ENCODE assay signal across 16 cellular contexts in genomic region chr15:60784855-60785254, GRCh38.
"Had no signal": no experiment of that assay in that cellular context is flagged by ENCODE, and none has a peak within 500 bp of the region (broad histone marks: within the 10 kb centered on the region; RNA-seq: fewer than 3 reads in every experiment).

No MANE protein-coding gene starts in this region.

- H3K9ac ChIP-seq: neural progenitor cell had no signal

- H2AFZ ChIP-seq: neural progenitor cell had no signal

- H3K27me3 ChIP-seq: body of pancreas, neural progenitor cell, ovary, sigmoid colon, spleen, suprapubic skin had no signal

- H3K36me3 Mint-ChIP-seq: activated naive CD8-positive, alpha-beta T cell treated with anti-CD3 and anti-CD28 coated beads for 36 hours; naive B cell; neural progenitor cell; WTC11 had no signal

- H3K9me3 ChIP-seq: body of pancreas, ovary, sigmoid colon, spleen, suprapubic skin had no signal

- H3K27ac ChIP-seq: body of pancreas, neural progenitor cell, ovary, sigmoid colon, spleen, suprapubic skin had no signal

- H3K4me3 Mint-ChIP-seq: activated CD4-positive, alpha-beta T cell treated with anti-CD3 and anti-CD28 coated beads, Interleukin-2, amount 10 ng/mL, durations not matched to agents 7 days and 5 days; activated naive CD8-positive, alpha-beta T cell treated with anti-CD3 and anti-CD28 coated beads for 36 hours; naive B cell; neural progenitor cell; stimulated activated naive CD8-positive, alpha-beta T cell treated with anti-CD3 and anti-CD28 coated beads, Interleukin-15, Interleukin-2, amounts not matched to agents 100 ng/mL and 50 ng/mL, for 24 hours; WTC11 had no signal

- ATAC-seq: body of pancreas, esophagus mucosa, WTC11 had no signal

- H3K27ac Mint-ChIP-seq: activated CD4-positive, alpha-beta T cell treated with anti-CD3 and anti-CD28 coated beads, Interleukin-2, amount 10 ng/mL, durations not matched to agents 7 days and 5 days; activated naive CD8-positive, alpha-beta T cell treated with anti-CD3 and anti-CD28 coated beads for 36 hours; naive B cell; neural progenitor cell; stimulated activated naive CD8-positive, alpha-beta T cell treated with anti-CD3 and anti-CD28 coated beads, Interleukin-15, Interleukin-2, amounts not matched to agents 100 ng/mL and 50 ng/mL, for 24 hours had no signal

- H3K4me1 ChIP-seq: body of pancreas, neural progenitor cell, sigmoid colon had no signal

- H3K27me3 Mint-ChIP-seq: activated CD4-positive, alpha-beta T cell treated with anti-CD3 and anti-CD28 coated beads, Interleukin-2, amount 10 ng/mL, durations not matched to agents 7 days and 5 days; activated naive CD8-positive, alpha-beta T cell treated with anti-CD3 and anti-CD28 coated beads for 36 hours; stimulated activated naive CD8-positive, alpha-beta T cell treated with anti-CD3 and anti-CD28 coated beads, Interleukin-15, Interleukin-2, amounts not matched to agents 100 ng/mL and 50 ng/mL, for 24 hours had no signal

- H3K4me2 ChIP-seq: neural progenitor cell had no signal

- H3K4me3 ChIP-seq: body of pancreas, neural progenitor cell, ovary, sigmoid colon, spleen, suprapubic skin had no signal

- H3K9me3 Mint-ChIP-seq: activated CD4-positive, alpha-beta T cell treated with anti-CD3 and anti-CD28 coated beads, Interleukin-2, amount 10 ng/mL, durations not matched to agents 7 days and 5 days; activated naive CD8-positive, alpha-beta T cell treated with anti-CD3 and anti-CD28 coated beads for 36 hours; neural progenitor cell; stimulated activated naive CD8-positive, alpha-beta T cell treated with anti-CD3 and anti-CD28 coated beads, Interleukin-15, Interleukin-2, amounts not matched to agents 100 ng/mL and 50 ng/mL, for 24 hours; WTC11 had no signal

- H3K36me3 ChIP-seq: neural progenitor cell, ovary, sigmoid colon, spleen, suprapubic skin had no signal

- H3K4me1 Mint-ChIP-seq: naive B cell had no signal

- DNase-seq: activated CD4-positive, alpha-beta T cell treated with anti-CD3 and anti-CD28 coated beads, Interleukin-2, amount 10 ng/mL, durations not matched to agents 7 days and 5 days; activated naive CD8-positive, alpha-beta T cell treated with anti-CD3 and anti-CD28 coated beads for 36 hours; activated T-cell treated with anti-CD3 and anti-CD28 coated beads for 4 hours; amygdala; body of pancreas; caudate nucleus; naive B cell; ovary; sigmoid colon; spleen; trophoblast cell had no signal
